Comparison of ENCODE assay signal across 8 cellular contexts in genomic region chr14:23469906-23470403, GRCh38. TPM values are rescaled to one million over a fixed set of nuclear protein-coding genes. Genes with fewer than 3 reads are reported as not detected.
A peak's percentile ranks its signal among the peaks of the same experiment; 100 is the strongest.
DNase-seq lines count a peak whose midpoint lies in the region; ATAC-seq and TF ChIP-seq lines count a peak whose summit lies in the region.

No MANE protein-coding gene starts in this region.

- peak; percentile 8 for ATAC-seq in HG03175 (IDR thresholded peaks at IDR 0.05; ENCODE audit: unreplicated experiment)

- intact Hi-C loops in CD14-positive monocyte (cut with micrococcal nuclease), result loop anchor here in 1 of 2 donors (10.0 kb wide), 1 partner anchor 145 kb away; the partner anchor contains the start of gene PABPN1

- DNase-seq in GM12865 (ENCODE audit: low read depth) (no peak), coronary artery (ENCODE audit: low spot score) (no peak), neural crest cell (ENCODE audit: low read depth, low spot score) (no peak), CD14-positive monocyte (ENCODE audit: low spot score) (no peak), NCI-H146 (lab: John Stamatoyannopoulos, UW) (no peak), NCI-H187 treated with DMSO at 0.1 percent for 48 hours (lab: John Stamatoyannopoulos, UW) (no peak), GM20000 (ENCODE audit: low spot score) (no peak)

- TF ChIP-seq CTCF in GM12865 (IDR thresholded peaks at IDR 0.05; ENCODE audit: insufficient read depth, low read depth, low read length, missing control alignments), result no peak
- no peak for TF ChIP-seq CTCF in coronary artery (IDR thresholded peaks at IDR 0.05)
- TF ChIP-seq CTCF in neural crest cell (conservative IDR thresholded peaks at IDR 0.05), result no peak
- no peak for TF ChIP-seq CTCF in CD14-positive monocyte (IDR thresholded peaks at IDR 0.05)
- TF ChIP-seq CTCF in GM20000 (IDR thresholded peaks at IDR 0.05; ENCODE audit: extremely low read depth, missing control alignments), result no peak

- H3K4me3 ChIP-seq in GM12865 (ENCODE audit: low read depth, low read length), result peak overlapping the region; percentile 75
- H3K4me3 ChIP-seq in coronary artery, result peak overlapping the region; percentile 89

- H3K4me3 Mint-ChIP-seq in neural crest cell, result no peak overlapping the region
- no peak overlapping the region for H3K4me3 Mint-ChIP-seq in CD14-positive monocyte

- H3K27me3 Mint-ChIP-seq in neural crest cell (ENCODE audit: low read depth) (no peaks in the 10 kb centered on the region), CD14-positive monocyte (ENCODE audit: low read depth in 3 of 3) (peaks cover 0 to 3% (median 1%) of the 10 kb centered on the region in 3 donors)

- H3K27ac Mint-ChIP-seq in neural crest cell (ENCODE audit: unreplicated experiment) (peak overlapping the region; percentile 54), CD14-positive monocyte (no peak overlapping the region)

- H3K9me3 Mint-ChIP-seq in neural crest cell (no peaks in the 10 kb centered on the region), CD14-positive monocyte (peaks cover 0 to 3% (median 0%) of the 10 kb centered on the region in 7 donors)

- H3K36me3 Mint-ChIP-seq in neural crest cell (ENCODE audit: low read depth) (peaks cover 3% of the 10 kb centered on the region), CD14-positive monocyte (peaks cover 36 to 43% of the 10 kb centered on the region in 2 donors)

- peak overlapping the region; percentile 54 to 82 for H3K27ac ChIP-seq in coronary artery

- H3K4me1 Mint-ChIP-seq in neural crest cell (peaks cover 11% of the 10 kb centered on the region), CD14-positive monocyte (peaks cover 3% of the 10 kb centered on the region)

RNA-seq across cellular contexts. Expression of gene NGDN, which starts 0.5 kb away (rescaled TPM):
- 53.3 and 54.7 TPM in 2 replicates for total RNA-seq in neural crest cell
- 10 to 100 TPM; 22.7 to 26.8 TPM for polyA plus RNA-seq in CD14-positive monocyte

RNA-seq across cellular contexts. Expression of gene MYH7, which starts 34.5 kb away (rescaled TPM):
- 0.05 TPM in 1 of 2 replicates, not detected in the other for total RNA-seq in neural crest cell
- polyA plus RNA-seq in CD14-positive monocyte, result not detected
